Comparison of ENCODE assay signal across 8 cellular contexts in the genomic region with DNA sequence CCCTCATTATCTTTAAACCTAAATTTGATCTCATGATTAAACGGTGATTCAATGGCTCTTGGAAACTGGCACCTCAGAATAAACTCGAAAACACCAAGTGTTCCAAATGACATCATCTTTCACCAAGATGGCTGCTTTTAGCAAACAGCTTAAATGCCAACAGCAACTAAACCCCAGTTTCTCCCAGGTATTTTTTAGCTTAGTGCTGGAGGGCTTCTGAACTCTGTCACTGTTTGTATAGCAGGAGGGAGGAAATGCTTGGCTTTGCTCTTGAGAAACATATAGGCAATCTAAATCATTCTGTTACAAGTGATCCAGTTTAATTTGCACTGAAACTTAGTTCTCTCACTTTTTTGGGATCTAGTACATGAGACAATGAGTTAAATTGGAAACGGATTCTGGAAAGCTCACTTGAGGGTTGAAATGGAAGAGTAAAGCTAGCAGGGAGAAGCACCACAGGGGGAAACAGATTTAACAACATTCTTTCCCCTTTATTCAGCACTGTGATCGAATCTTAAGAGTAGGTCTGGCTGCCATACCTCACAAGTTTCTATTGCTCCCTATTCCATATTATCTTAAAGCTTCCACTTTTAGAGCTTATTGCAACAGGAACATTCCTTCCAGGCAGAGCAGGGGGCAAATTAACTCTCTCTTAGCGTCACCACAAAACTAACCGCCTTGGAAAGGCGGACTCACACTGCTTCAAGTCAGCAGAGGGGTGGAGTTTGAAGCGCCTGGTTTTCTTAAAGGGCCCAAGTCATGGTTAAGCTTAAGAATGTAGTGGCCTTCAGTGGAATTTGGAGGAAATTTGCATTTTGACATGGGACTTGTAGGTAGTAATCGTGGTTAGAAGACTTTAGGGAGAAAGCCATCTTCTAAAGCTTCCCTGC. TPM values are rescaled to one million over a fixed set of nuclear protein-coding genes. Genes with fewer than 3 reads are reported as not detected.
DNase-seq lines count a peak whose midpoint lies in the region; ATAC-seq and TF ChIP-seq lines count a peak whose summit lies in the region.

No MANE protein-coding gene starts in this region.

- ATAC-seq in HG02973 (IDR thresholded peaks at IDR 0.05; ENCODE audit: unreplicated experiment): peak; percentile 19
- ATAC-seq in psoas muscle: peak in 2 of 4 donors; percentile 30 to 35

- no peak for TF ChIP-seq CTCF in PC-9 (conservative IDR thresholded peaks at IDR 0.05)
- no peak for TF ChIP-seq CTCF in adrenal gland (IDR thresholded peaks at IDR 0.05)
- no peak for TF ChIP-seq CTCF in right atrium auricular region (IDR thresholded peaks at IDR 0.05)
- TF ChIP-seq CTCF in psoas muscle (IDR thresholded peaks at IDR 0.05): no peak

- TSS peak; percentile 20 for BruUV-seq in PC-9 (replicated peaks; lab: Mats Ljungman, UMichigan)

- POLR2A ChIA-PET in PC-9 (lab: Charles Lee; ENCODE audit: unreplicated experiment): interaction anchor here (0.7 to 1.5 kb wide), 4 partner anchors 43 to 83 kb away, joined by 3 to 18 read pairs (median 7); no protein-coding TSS in a partner anchor

- H4K20me1 ChIP-seq in PC-9 (ENCODE audit: insufficient read depth): peaks cover 16% of the 10 kb centered on the region

- no peaks in the 10 kb centered on the region for H3K9me2 ChIP-seq in PC-9 (ENCODE audit: insufficient read depth)

- peak overlapping the region; percentile 95 for H3K4me2 ChIP-seq in PC-9

- peak; percentile 13 for DNase-seq in NCI-H187 treated with DMSO at 0.1 percent for 48 hours (lab: John Stamatoyannopoulos, UW)
- no peak for DNase-seq in NCI-H187 (lab: John Stamatoyannopoulos, UW)
- peak; percentile 55 to 88 for DNase-seq in PC-9
- peak; percentile 62 to 86 (median 78) for DNase-seq in adrenal gland
- DNase-seq in right atrium auricular region (ENCODE audit: low spot score): peak; percentile 84
- DNase-seq in psoas muscle: peak in 1 of 2 donors; percentile 33
- DNase-seq in cerebellum (ENCODE audit: low spot score): no peak

- H2AFZ ChIP-seq in PC-9: peak overlapping the region; percentile 85

- 1 to 3% (median 2%) methylated on average over 9 of the region's 9 CpGs for WGBS in adrenal gland, 4 donors
- 5 to 13% (median 7%) methylated on average over 9 of the region's 9 CpGs for WGBS in psoas muscle, 3 donors

- H3K4me3 ChIP-seq in PC-9 (peak overlapping the region; percentile 94), adrenal gland (peak overlapping the region in 2 of 4 donors; percentile 24 to 83), right atrium auricular region (peak overlapping the region; percentile 35 to 94), psoas muscle (peak overlapping the region; percentile 98)

- H3K4me1 ChIP-seq in PC-9 (replicated peaks; ENCODE audit: insufficient read depth) (peaks cover 39% of the 10 kb centered on the region), adrenal gland (replicated peaks in 1 of 2) (peaks cover 25 to 42% of the 10 kb centered on the region in 2 donors), right atrium auricular region (peaks cover 0 to 39% of the 10 kb centered on the region in 2 donors), psoas muscle (peaks cover 26% of the 10 kb centered on the region)

- no peaks in the 10 kb centered on the region; the same call in 1 of the 2 replicates for H3K9me3 ChIP-seq in PC-9 (ENCODE audit: insufficient read depth, low read depth)
- no peaks in the 10 kb centered on the region for H3K9me3 ChIP-seq in adrenal gland (replicated peaks in 1 of 3)
- H3K9me3 ChIP-seq in right atrium auricular region: no peaks in the 10 kb centered on the region
- H3K9me3 ChIP-seq in psoas muscle: no peaks in the 10 kb centered on the region

- peaks cover 30% of the 10 kb centered on the region for H3K79me2 ChIP-seq in PC-9 (ENCODE audit: low read depth)

- peak; percentile 55 to 88 for TF ChIP-seq POLR2A in adrenal gland (IDR thresholded peaks at IDR 0.05)

- intact Hi-C loops in PC-9 (cut with micrococcal nuclease; ENCODE audit: unreplicated experiment): loop anchor here (1.0 to 5.0 kb wide), 6 partner anchors 57 to 140 kb away; no protein-coding TSS in a partner anchor
- intact Hi-C loops in adrenal gland (cut with DNase I): no loop called here
- intact Hi-C loops in psoas muscle (cut with DNase I): loop anchor here (2.0 to 5.0 kb wide), 5 partner anchors 35 to 281 kb away; no protein-coding TSS in a partner anchor

- H3K27me3 ChIP-seq in PC-9 (ENCODE audit: insufficient read depth, low read depth): no peaks in the 10 kb centered on the region
- no peaks in the 10 kb centered on the region for H3K27me3 ChIP-seq in adrenal gland
- H3K27me3 ChIP-seq in right atrium auricular region: no peaks in the 10 kb centered on the region
- no peaks in the 10 kb centered on the region for H3K27me3 ChIP-seq in psoas muscle (ENCODE audit: insufficient read depth in 3 of 3, low read length in 2 of 3)

- 0 out of 2 replicates have a peak, but pooled peaks cover under 1% of the 10 kb centered on the region for H3K36me3 ChIP-seq in PC-9 (ENCODE audit: low read depth)
- no peaks in the 10 kb centered on the region for H3K36me3 ChIP-seq in adrenal gland (replicated peaks in 1 of 2)
- H3K36me3 ChIP-seq in right atrium auricular region: no peaks in the 10 kb centered on the region
- no peaks in the 10 kb centered on the region for H3K36me3 ChIP-seq in psoas muscle (ENCODE audit: insufficient read depth in 1 of 2, low read depth in 1 of 2)

- H3K27ac ChIP-seq in PC-9: peak overlapping the region; percentile 97
- peak overlapping the region; percentile 19 to 96 (median 95) for H3K27ac ChIP-seq in adrenal gland
- H3K27ac ChIP-seq in right atrium auricular region: peak overlapping the region; percentile 94 to 96
- peak overlapping the region; percentile 97 for H3K27ac ChIP-seq in psoas muscle

- H3F3A ChIP-seq in PC-9 (ENCODE audit: insufficient read depth, low read depth): peaks cover 23% of the 10 kb centered on the region

- CTCF ChIA-PET in PC-9 (lab: Charles Lee): interaction anchor here (0.6 to 0.8 kb wide), 2 partner anchors 43 to 639 kb away, joined by 3 to 8 read pairs; no protein-coding TSS in a partner anchor

RNA-seq across cellular contexts. Expression of gene CCDC6, which starts 1.8 kb away (rescaled TPM):
- total RNA-seq in PC-9 (2021): 66.2 and 91.9 TPM in 2 replicates
- total RNA-seq in adrenal gland: 10 to 100 TPM; 29.3 to 53.3 (median 34.5) TPM
- 10 to 100 TPM in 1 of 3 donors, 1 to 10 TPM in 2; 7.1 to 35.7 (median 9.2) TPM for polyA plus RNA-seq in adrenal gland
- total RNA-seq in right atrium auricular region: 10 to 100 TPM; 19.1 to 22.7 TPM
- total RNA-seq in psoas muscle: 10 to 100 TPM; 14.5 to 40.1 (median 23.0) TPM
- 10 to 100 TPM in 2 of 3 donors, 1 to 10 TPM in 1; 9.2 to 31.6 (median 11.3) TPM for polyA plus RNA-seq in psoas muscle
- 35.4 TPM for total RNA-seq in cerebellum

Comparison
In these comparisons a context has a peak if more than half of its experiments do, and no peak if none do; other contexts are left out.
1. DNase-seq: peak in NCI-H187 treated with DMSO at 0.1 percent for 48 hours (single experiment), PC-9 (2 of 2), adrenal gland (7 of 7) and right atrium auricular region (single experiment); none in NCI-H187 (0 of 2) and cerebellum (single experiment).
2. intact Hi-C loops: an anchor here in PC-9 (1.0 to 5.0 kb wide) and psoas muscle (2.0 to 5.0 kb wide); none called in adrenal gland.
3. Peak in every context shown above with its lines, with median percentiles within 50 percentile points of each other: H3K27ac ChIP-seq.